ENCODE assay signal across 7 cellular contexts in genomic region chr3:48952510-48953118, GRCh38. TPM values are rescaled to one million over a fixed set of nuclear protein-coding genes. Genes with fewer than 3 reads are reported as not detected.
DNase-seq lines count a peak whose midpoint lies in the region; ATAC-seq, FAIRE-seq and TF ChIP-seq lines count a peak whose summit lies in the region.

No MANE protein-coding gene starts in this region.

- H3K9ac ChIP-seq in liver (ENCODE audit: low read depth in 1 of 2, low read length in 2 of 2): no peak overlapping the region

- H3K27me3 Mint-ChIP-seq in stimulated activated naive CD8-positive, alpha-beta T cell treated with anti-CD3 and anti-CD28 coated beads, Interleukin-15, amount 100 ng/mL, for 72 hours: no peaks in the 10 kb centered on the region

- H3K4me1 ChIP-seq in SJCRH30 (no peaks in the 10 kb centered on the region), liver (ENCODE audit: control insufficient read depth in 4 of 4, insufficient read depth in 4 of 4, low read length in 3 of 4) (no peaks in the 10 kb centered on the region), tibial nerve (peaks cover 0 to 22% (median 0%) of the 10 kb centered on the region in 4 donors)

- H3K4me3 ChIP-seq in SJCRH30 (no peak overlapping the region), astrocyte of the spinal cord (ENCODE audit: low read depth, low read length) (no peak overlapping the region), liver (ENCODE audit: low read depth in 1 of 3, low read length in 3 of 3) (no peak overlapping the region), tibial nerve (no peak overlapping the region)

- peaks cover 12% of the 10 kb centered on the region; the same call in 1 of the 2 replicates for H3K36me3 ChIP-seq in SJCRH30
- peaks cover 0 to 5% (median 4%) of the 10 kb centered on the region in 4 donors for H3K36me3 ChIP-seq in liver (ENCODE audit: control insufficient read depth in 4 of 4, insufficient read depth in 3 of 4, low read depth in 1 of 4, low read length in 3 of 4)
- H3K36me3 ChIP-seq in tibial nerve: peaks cover 0 to 25% (median 0%) of the 10 kb centered on the region in 3 donors

- TF ChIP-seq POLR2A in tibial nerve (IDR thresholded peaks at IDR 0.05): no peak

- H3K9me3 ChIP-seq in SJCRH30 (replicated peaks): no peaks in the 10 kb centered on the region
- no peaks in the 10 kb centered on the region for H3K9me3 ChIP-seq in liver (ENCODE audit: control insufficient read depth in 4 of 4, low read length in 3 of 4)
- H3K9me3 ChIP-seq in tibial nerve: no peaks in the 10 kb centered on the region

- WGBS in liver: 85% methylated on average over 8 of the region's 8 CpGs
- WGBS in tibial nerve, 2 donors: 81% methylated on average over 8 of the region's 8 CpGs

- H3K9me3 Mint-ChIP-seq in stimulated activated naive CD8-positive, alpha-beta T cell treated with anti-CD3 and anti-CD28 coated beads, Interleukin-15, amount 100 ng/mL, for 72 hours: no peaks in the 10 kb centered on the region

- peak; percentile 72 to 80 for TF ChIP-seq RAD21 in liver (IDR thresholded peaks at IDR 0.05)

- FAIRE-seq in GM18507 (lab: Jason Lieb, UNC): peak; percentile 71

- H3K4me1 Mint-ChIP-seq in stimulated activated naive CD8-positive, alpha-beta T cell treated with anti-CD3 and anti-CD28 coated beads, Interleukin-15, amount 100 ng/mL, for 72 hours: peaks cover 17% of the 10 kb centered on the region

- H3K27ac ChIP-seq in SJCRH30: no peak overlapping the region
- H3K27ac ChIP-seq in liver (ENCODE audit: low read depth in 1 of 2, low read length in 2 of 2): no peak overlapping the region
- no peak overlapping the region for H3K27ac ChIP-seq in tibial nerve

- H3K27me3 ChIP-seq in SJCRH30 (no peaks in the 10 kb centered on the region), liver (ENCODE audit: control insufficient read depth in 4 of 4, insufficient read depth in 4 of 4, low read length in 3 of 4) (no peaks in the 10 kb centered on the region), tibial nerve (no peaks in the 10 kb centered on the region)

- H3K27ac Mint-ChIP-seq in stimulated activated naive CD8-positive, alpha-beta T cell treated with anti-CD3 and anti-CD28 coated beads, Interleukin-15, amount 100 ng/mL, for 72 hours: no peak overlapping the region

- in situ Hi-C loops in astrocyte of the spinal cord (cut with HindIII; ENCODE audit: low sequenced_read_pairs): no loop called here

- ATAC-seq in stimulated activated naive CD8-positive, alpha-beta T cell treated with anti-CD3 and anti-CD28 coated beads, Interleukin-15, amount 100 ng/mL, for 72 hours: no peak
- no peak for ATAC-seq in HG02571 (IDR thresholded peaks at IDR 0.05; ENCODE audit: unreplicated experiment)

- DNase-seq in GM18507 (ENCODE audit: extremely low spot score, insufficient read length, low read depth) (no peak), SJCRH30 (peak; percentile 17 to 44), astrocyte of the spinal cord (ENCODE audit: low read depth, low spot score) (no peak), tibial nerve (ENCODE audit: low spot score in 2 of 2) (no peak)
- peak; percentile 7 to 18 for DNase-seq in stimulated activated naive CD8-positive, alpha-beta T cell treated with anti-CD3 and anti-CD28 coated beads, Interleukin-15, amount 100 ng/mL, for 72 hours

- TF ChIP-seq CTCF in astrocyte of the spinal cord (IDR thresholded peaks at IDR 0.05; ENCODE audit: low read depth, low read length): peak; percentile 56
- peak; percentile 39 for TF ChIP-seq CTCF in liver (IDR thresholded peaks at IDR 0.05; ENCODE audit: low read depth, low read length, missing input control)
- peak in 1 of 5 experiments; percentile 29 for TF ChIP-seq CTCF in tibial nerve (IDR thresholded peaks at IDR 0.05)

- no peak for TF ChIP-seq EP300 in tibial nerve (IDR thresholded peaks at IDR 0.05)

- no peak overlapping the region for H3K4me3 Mint-ChIP-seq in stimulated activated naive CD8-positive, alpha-beta T cell treated with anti-CD3 and anti-CD28 coated beads, Interleukin-15, amount 100 ng/mL, for 72 hours

TF ChIP-seq in liver, 16 proteins besides CTCF, POLR2A, EP300 and RAD21:
- TF ChIP-seq JUND (IDR thresholded peaks at IDR 0.05) (no peak), TAF1 (conservative IDR thresholded peaks at IDR 0.05) (no peak), ZBTB33 (IDR thresholded peaks at IDR 0.05) (no peak), HNF4A (conservative IDR thresholded peaks at IDR 0.05) (no peak), HNF4G (IDR thresholded peaks at IDR 0.05) (no peak), GABPA (IDR thresholded peaks at IDR 0.05 in 1 of 2, conservative IDR thresholded peaks at IDR 0.05 in 1 of 2) (no peak)
TF ChIP-seq in liver: peak in this region for 0.

RNA-seq across cellular contexts. Expression of gene ARIH2, which starts 34.0 kb away (rescaled TPM):
- 86.5 and 100 TPM in 2 replicates for total RNA-seq in SJCRH30 (2014; rRNA removed; shearing (Covaris generic))
- total RNA-seq in liver (10 to 100 TPM; 36.2 to 63.5 TPM), tibial nerve (100 to 1,000 TPM in 2 of 4 donors, 10 to 100 TPM in 2; 68.8 to 115 (median 94.4) TPM)
- polyA plus RNA-seq in liver: 10 to 100 TPM; 24.8 to 25.9 TPM

RNA-seq across cellular contexts. Expression of gene P4HTM, which starts 37.4 kb away (rescaled TPM):
- 0.35 and 0.36 TPM in 2 replicates for total RNA-seq in SJCRH30 (2014; rRNA removed; shearing (Covaris generic))
- total RNA-seq in liver: 10 to 100 TPM in 1 of 2 donors, 1 to 10 TPM in 1; 10.0 to 12.8 TPM
- 10 to 100 TPM; 11.0 to 16.2 TPM for polyA plus RNA-seq in liver
- total RNA-seq in tibial nerve: 10 to 100 TPM; 76.4 to 99.0 (median 88.8) TPM

RNA-seq across cellular contexts. Expression of gene SLC25A20, which starts 53.9 kb away (rescaled TPM):
- 6.8 and 7.0 TPM in 2 replicates for total RNA-seq in SJCRH30 (2014; rRNA removed; shearing (Covaris generic))
- total RNA-seq in liver (100 to 1,000 TPM in 1 of 2 donors, 10 to 100 TPM in 1; 36.9 to 223 TPM), tibial nerve (10 to 100 TPM; 19.6 to 39.3 (median 22.1) TPM)
- 100 to 1,000 TPM in 1 of 2 donors, 10 to 100 TPM in 1; 55.9 to 117 TPM for polyA plus RNA-seq in liver

RNA-seq across cellular contexts. Expression of gene WDR6, which starts 54.6 kb away (rescaled TPM):
- total RNA-seq in SJCRH30 (2014; rRNA removed; shearing (Covaris generic)): 69.9 and 81.9 TPM in 2 replicates
- 10 to 100 TPM; 43.9 to 50.9 TPM for total RNA-seq in liver
- polyA plus RNA-seq in liver: 10 to 100 TPM; 29.4 to 50.1 TPM
- 100 to 1,000 TPM in 3 of 4 donors, 10 to 100 TPM in 1; 95.3 to 138 (median 117) TPM for total RNA-seq in tibial nerve

Comparison
In these comparisons a context has a peak if more than half of its experiments do, and no peak if none do; other contexts are left out.
1. DNase-seq: peak in SJCRH30 (2 of 2) and stimulated activated naive CD8-positive, alpha-beta T cell treated with anti-CD3 and anti-CD28 coated beads, Interleukin-15, amount 100 ng/mL, for 72 hours (2 of 2); none in GM18507 (single experiment), astrocyte of the spinal cord (single experiment) and tibial nerve (0 of 2).
2. RNA of gene P4HTM, which starts 37.4 kb away (total RNA-seq): 76.4 to 99.0 TPM in tibial nerve; 10.0 to 12.8 TPM in liver and 0.35 to 0.36 TPM in SJCRH30; every median in the first group is over 4 times any median in the second.